In the genomic region with DNA sequence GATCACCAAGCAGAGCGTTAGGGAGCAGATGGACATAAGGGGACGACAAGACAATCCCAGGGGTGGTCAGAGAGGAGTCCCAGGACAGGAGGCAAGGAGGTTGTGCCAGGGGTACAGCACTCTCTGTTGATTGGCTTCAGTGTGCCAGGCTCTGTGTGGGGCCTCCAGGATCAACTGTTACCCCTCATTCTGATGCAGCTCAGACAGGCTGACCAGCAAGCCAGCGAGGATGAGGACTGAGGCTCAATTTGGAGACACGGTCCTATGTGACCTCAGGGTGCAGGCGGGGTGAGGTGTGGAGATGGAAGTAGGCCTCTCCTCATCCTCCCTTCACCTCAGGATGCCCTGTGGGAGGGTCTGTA, we compare ENCODE assay signal across 26 cellular contexts. TPM values are rescaled to one million over a fixed set of nuclear protein-coding genes. Genes with fewer than 3 reads are reported as not detected.
A peak's percentile ranks its signal among the peaks of the same experiment; 100 is the strongest.
DNase-seq lines count a peak whose midpoint lies in the region; ATAC-seq, FAIRE-seq and TF ChIP-seq lines count a peak whose summit lies in the region.
"Had no signal": no experiment of that assay in that cellular context is flagged by ENCODE, and none has a peak within 500 bp of the region (broad histone marks: within the 10 kb centered on the region; RNA-seq: fewer than 3 reads in every experiment).

No MANE protein-coding gene starts in this region.

- TF ChIP-seq POLR2A in Peyer's patch (IDR thresholded peaks at IDR 0.05): no peak

- CTCF ChIA-PET in activated naive CD4-positive, alpha-beta T cell treated with anti-CD3 and anti-CD28 coated beads for 36 hours (lab: Charles Lee): no interaction called here
- CTCF ChIA-PET in activated naive CD4-positive, alpha-beta T cell treated with anti-CD3 and anti-CD28 coated beads, Interleukin-2, amount 10 ng/mL, durations not matched to agents 7 days and 5 days (lab: Charles Lee): no interaction called here

- peaks cover 24% of the 10 kb centered on the region for H3K36me3 Mint-ChIP-seq in activated naive CD4-positive, alpha-beta T cell treated with anti-CD3 and anti-CD28 coated beads for 36 hours (ENCODE audit: low read depth)
- peaks cover 45% of the 10 kb centered on the region for H3K36me3 Mint-ChIP-seq in activated naive CD4-positive, alpha-beta T cell treated with anti-CD3 and anti-CD28 coated beads, Interleukin-2, amount 10 ng/mL, durations not matched to agents 7 days and 5 days
- peaks cover 75% of the 10 kb centered on the region for H3K36me3 Mint-ChIP-seq in endodermal cell (ENCODE audit: low read depth)

- DNase-seq in activated naive CD4-positive, alpha-beta T cell treated with anti-CD3 and anti-CD28 coated beads for 36 hours: no peak
- no peak for DNase-seq in activated naive CD4-positive, alpha-beta T cell treated with anti-CD3 and anti-CD28 coated beads, Interleukin-2, amount 10 ng/mL, durations not matched to agents 7 days and 5 days
- DNase-seq in Peyer's patch (peak in 2 of 3 donors; percentile 3 to 44), endodermal cell (peak; percentile 27), sciatic nerve (ENCODE audit: low spot score) (peak; percentile 52), SJCRH30 (no peak), small intestine (no peak), UCSD-AML1 (lab: John Stamatoyannopoulos, UW; ENCODE audit: unreplicated experiment) (no peak)
- DNase-seq: BE2C; COR-L47; DND-41; GM23248; IMR-90; NCI-H1105; NCI-H146; NCI-H2029; NCI-H2227 treated with DMSO at 0.1 percent for 48 hours; NCI-H510A; NCI-H748 treated with DMSO at 0.1 percent for 48 hours; NK-92 treated with Interleukin-12 subunit alpha and Interleukin-12 subunit beta, amount 100 ng/mL, for 24 hours had no signal

- no peak overlapping the region for H3K4me3 Mint-ChIP-seq in activated naive CD4-positive, alpha-beta T cell treated with anti-CD3 and anti-CD28 coated beads for 36 hours
- no peak overlapping the region for H3K4me3 Mint-ChIP-seq in activated naive CD4-positive, alpha-beta T cell treated with anti-CD3 and anti-CD28 coated beads, Interleukin-2, amount 10 ng/mL, durations not matched to agents 7 days and 5 days
- H3K4me3 Mint-ChIP-seq in endodermal cell: no peak overlapping the region

- no peaks in the 10 kb centered on the region for H3K9me3 Mint-ChIP-seq in activated naive CD4-positive, alpha-beta T cell treated with anti-CD3 and anti-CD28 coated beads for 36 hours
- no peaks in the 10 kb centered on the region for H3K9me3 Mint-ChIP-seq in activated naive CD4-positive, alpha-beta T cell treated with anti-CD3 and anti-CD28 coated beads, Interleukin-2, amount 10 ng/mL, durations not matched to agents 7 days and 5 days
- no peaks in the 10 kb centered on the region for H3K9me3 Mint-ChIP-seq in endodermal cell

- peak overlapping the region; percentile 11 for H3K27ac Mint-ChIP-seq in activated naive CD4-positive, alpha-beta T cell treated with anti-CD3 and anti-CD28 coated beads for 36 hours
- H3K27ac Mint-ChIP-seq in activated naive CD4-positive, alpha-beta T cell treated with anti-CD3 and anti-CD28 coated beads, Interleukin-2, amount 10 ng/mL, durations not matched to agents 7 days and 5 days: no peak overlapping the region
- no peak overlapping the region for H3K27ac Mint-ChIP-seq in endodermal cell

- 97 to 100% methylated on average over 3 to 5 of the region's 5 CpGs for whole genome bisulfite sequencing in endodermal cell (ENCODE audit: insufficient coverage in 1 of 2, insufficient read length in 1 of 2), 2 experiments
- WGBS in small intestine, 3 donors: 78 to 90% (median 81%) methylated on average over 5 of the region's 5 CpGs

- TF ChIP-seq CTCF in Peyer's patch (IDR thresholded peaks at IDR 0.05): no peak
- TF ChIP-seq CTCF in endodermal cell (conservative IDR thresholded peaks at IDR 0.05): no peak

- H3K27me3 Mint-ChIP-seq in activated naive CD4-positive, alpha-beta T cell treated with anti-CD3 and anti-CD28 coated beads for 36 hours (ENCODE audit: low read depth): peaks cover 4% of the 10 kb centered on the region
- H3K27me3 Mint-ChIP-seq in activated naive CD4-positive, alpha-beta T cell treated with anti-CD3 and anti-CD28 coated beads, Interleukin-2, amount 10 ng/mL, durations not matched to agents 7 days and 5 days: peaks cover 3% of the 10 kb centered on the region
- H3K27me3 Mint-ChIP-seq in endodermal cell (ENCODE audit: insufficient read depth): no peaks in the 10 kb centered on the region

- H3K4me1 ChIP-seq in Peyer's patch: peaks cover 0 to 26% (median 0%) of the 10 kb centered on the region in 4 donors
- no peaks in the 10 kb centered on the region for H3K4me1 ChIP-seq in endodermal cell (ENCODE audit: control insufficient read depth, insufficient read depth, low read length)
- H3K4me1 ChIP-seq in SJCRH30: no peaks in the 10 kb centered on the region
- peaks cover 0 to 5% of the 10 kb centered on the region in 2 donors for H3K4me1 ChIP-seq in small intestine (ENCODE audit: control insufficient read depth in 2 of 2, insufficient read depth in 1 of 2, low read depth in 1 of 2, low read length in 1 of 2)
- H3K4me1 ChIP-seq: BE2C, HAP-1 had no signal

- H3K9me3 ChIP-seq in Peyer's patch (no peaks in the 10 kb centered on the region), endodermal cell (ENCODE audit: control insufficient read depth, low read length) (no peaks in the 10 kb centered on the region), SJCRH30 (replicated peaks) (no peaks in the 10 kb centered on the region), small intestine (ENCODE audit: control insufficient read depth, low read depth) (no peaks in the 10 kb centered on the region)
- H3K9me3 ChIP-seq: A549, BE2C, HAP-1, SJSA1 had no signal

- no peaks in the 10 kb centered on the region for H3K27me3 ChIP-seq in Peyer's patch
- H3K27me3 ChIP-seq in endodermal cell (ENCODE audit: control insufficient read depth, insufficient read depth, low read length, poor library complexity, severe bottlenecking): no peaks in the 10 kb centered on the region
- H3K27me3 ChIP-seq in SJCRH30: no peaks in the 10 kb centered on the region
- no peaks in the 10 kb centered on the region for H3K27me3 ChIP-seq in small intestine (ENCODE audit: control insufficient read depth in 2 of 2, insufficient read depth in 2 of 2, low read length in 2 of 2)
- H3K27me3 ChIP-seq: BE2C, SJSA1 had no signal

- H3K27ac ChIP-seq in Peyer's patch (no peak overlapping the region), endodermal cell (ENCODE audit: low read depth, low read length) (no peak overlapping the region), SJCRH30 (no peak overlapping the region), small intestine (ENCODE audit: low read depth in 1 of 2, low read length in 1 of 2) (no peak overlapping the region)
- H3K27ac ChIP-seq: A549, GM23248, KMS-11, SJSA1 had no signal

- no peak overlapping the region for H3K9ac ChIP-seq in endodermal cell (ENCODE audit: extremely low read depth, low read length, poor library complexity, severe bottlenecking)
- H3K9ac ChIP-seq: GM23248, KMS-11 had no signal

- ATAC-seq in sciatic nerve: no peak
- ATAC-seq: A549, GM12878 had no signal

- peaks cover 12% of the 10 kb centered on the region for H3K4me1 Mint-ChIP-seq in activated naive CD4-positive, alpha-beta T cell treated with anti-CD3 and anti-CD28 coated beads for 36 hours (ENCODE audit: low read depth)
- peaks cover 17% of the 10 kb centered on the region for H3K4me1 Mint-ChIP-seq in activated naive CD4-positive, alpha-beta T cell treated with anti-CD3 and anti-CD28 coated beads, Interleukin-2, amount 10 ng/mL, durations not matched to agents 7 days and 5 days
- H3K4me1 Mint-ChIP-seq in endodermal cell: peaks cover 36% of the 10 kb centered on the region

- H3K4me3 ChIP-seq in Peyer's patch: no peak overlapping the region
- H3K4me3 ChIP-seq in endodermal cell (ENCODE audit: low read length): no peak overlapping the region
- H3K4me3 ChIP-seq in SJCRH30: no peak overlapping the region
- no peak overlapping the region for H3K4me3 ChIP-seq in small intestine (ENCODE audit: low read depth in 1 of 2, low read length in 2 of 2)
- H3K4me3 ChIP-seq: A549, GM12878, GM23248, HAP-1, SJSA1 had no signal

- no peak for FAIRE-seq in small intestine (lab: Jason Lieb, UNC)
- FAIRE-seq: A549, GM12878, HTR-8/SVneo had no signal

- intact Hi-C loops in activated naive CD4-positive, alpha-beta T cell treated with anti-CD3 and anti-CD28 coated beads for 36 hours (cut with micrococcal nuclease): loop anchor here (10.0 kb wide), 2 partner anchors 195 to 485 kb away; partner anchors contain the start of gene ARTN
- intact Hi-C loops in sciatic nerve (cut with DNase I): no loop called here

- peaks cover 0 to 67% (median 0%) of the 10 kb centered on the region in 3 donors for H3K36me3 ChIP-seq in Peyer's patch
- H3K36me3 ChIP-seq in endodermal cell (ENCODE audit: control insufficient read depth, insufficient read depth, low read length): peaks cover 64% of the 10 kb centered on the region
- H3K36me3 ChIP-seq in SJCRH30: peaks cover 56% of the 10 kb centered on the region
- H3K36me3 ChIP-seq in small intestine (ENCODE audit: control insufficient read depth in 2 of 2, insufficient read depth in 2 of 2, low read length in 2 of 2): peaks cover 17 to 39% of the 10 kb centered on the region in 2 donors
- H3K36me3 ChIP-seq: BE2C had no signal

RNA-seq across cellular contexts. Expression of gene HYI, which starts 4.0 kb away (rescaled TPM):
- total RNA-seq in activated naive CD4-positive, alpha-beta T cell treated with anti-CD3 and anti-CD28 coated beads for 36 hours: 1 to 10 TPM; 9.1 to 9.2 TPM
- total RNA-seq in Peyer's patch (100 to 1,000 TPM; 127 to 210 (median 169) TPM), endodermal cell (10 to 100 TPM; 34.4 to 34.8 TPM), sciatic nerve (63.6 TPM)
- polyA plus RNA-seq in endodermal cell (2013, experiment 1 of 2): 29.7 TPM
- 25.6 TPM for polyA plus RNA-seq in endodermal cell (2013, experiment 2 of 2)
- 0.23 TPM in 1 of 2 replicates, not detected in the other for total RNA-seq in SJCRH30 (2014; rRNA removed; shearing (Covaris generic))
- 100 to 1,000 TPM in 2 of 3 donors, 10 to 100 TPM in 1; 42.6 to 234 (median 212) TPM for polyA plus RNA-seq in small intestine

RNA-seq across cellular contexts. Expression of gene SZT2, which starts 60.0 kb away (rescaled TPM):
- 10 to 100 TPM; 26.6 to 28.2 TPM for total RNA-seq in activated naive CD4-positive, alpha-beta T cell treated with anti-CD3 and anti-CD28 coated beads for 36 hours
- 100 to 1,000 TPM in 2 of 4 donors, 10 to 100 TPM in 2; 76.9 to 129 (median 104) TPM for total RNA-seq in Peyer's patch
- 10 to 100 TPM; 55.6 to 59.7 TPM for total RNA-seq in endodermal cell
- 13.6 TPM for polyA plus RNA-seq in endodermal cell (2013, experiment 1 of 2)
- 12.3 TPM for polyA plus RNA-seq in endodermal cell (2013, experiment 2 of 2)
- 86.6 TPM for total RNA-seq in sciatic nerve
- total RNA-seq in SJCRH30 (2014; rRNA removed; shearing (Covaris generic)): 15.5 and 19.5 TPM in 2 replicates
- 10 to 100 TPM in 2 of 3 donors, 1 to 10 TPM in 1; 8.9 to 21.5 (median 16.5) TPM for polyA plus RNA-seq in small intestine

Comparison
In these comparisons a context has a peak if more than half of its experiments do, and no peak if none do; other contexts are left out.
1. DNase-seq: peak in Peyer's patch (2 of 3), endodermal cell (single experiment) and sciatic nerve (single experiment); none in activated naive CD4-positive, alpha-beta T cell treated with anti-CD3 and anti-CD28 coated beads for 36 hours (single experiment), activated naive CD4-positive, alpha-beta T cell treated with anti-CD3 and anti-CD28 coated beads, Interleukin-2, amount 10 ng/mL, durations not matched to agents 7 days and 5 days (single experiment), SJCRH30 (0 of 2), small intestine (single experiment) and UCSD-AML1 (single experiment).